8 cellular contexts compared by ENCODE assay signal in the genomic region with DNA sequence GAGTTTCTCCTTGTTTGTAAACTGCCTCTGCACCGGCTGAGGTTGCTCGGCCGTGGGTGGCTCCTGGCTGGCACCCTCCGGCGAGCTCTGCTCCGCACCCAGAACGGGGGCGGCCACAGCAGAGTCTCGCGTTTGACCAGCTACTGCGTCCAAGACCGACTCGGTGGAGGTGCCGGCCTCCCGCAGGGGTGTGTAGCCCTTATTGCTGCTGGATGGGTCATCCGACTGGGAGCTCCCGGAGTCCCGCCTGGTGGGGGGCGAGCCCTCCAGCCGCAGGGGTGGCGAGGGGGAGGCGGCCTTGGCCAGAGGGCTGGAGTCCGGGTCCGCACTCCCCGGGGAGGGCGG. TPM values are rescaled to one million over a fixed set of nuclear protein-coding genes. Genes with fewer than 3 reads are reported as not detected.
DNase-seq lines count a peak whose midpoint lies in the region; ATAC-seq and TF ChIP-seq lines count a peak whose summit lies in the region.

No MANE protein-coding gene starts in this region.

- no peak for TF ChIP-seq POLR2A in stomach (IDR thresholded peaks at IDR 0.05)

- intact Hi-C loops in left ventricle myocardium inferior (cut with micrococcal nuclease): no loop called here
- intact Hi-C loops in stomach (cut with DNase I; ENCODE audit: low total_unique reads): no loop called here

- TF ChIP-seq CTCF in left ventricle myocardium inferior (IDR thresholded peaks at IDR 0.05; ENCODE audit: borderline replicate concordance) (no peak), stomach (IDR thresholded peaks at IDR 0.05) (no peak), foreskin fibroblast (IDR thresholded peaks at IDR 0.05; ENCODE audit: low read depth, low read length) (no peak)

- H3K4me3 ChIP-seq in left ventricle myocardium inferior: peak overlapping the region; percentile 69
- peak overlapping the region; percentile 47 to 60 (median 52) for H3K4me3 ChIP-seq in stomach
- H3K4me3 ChIP-seq in foreskin fibroblast (ENCODE audit: low read depth in 1 of 2, low read length in 2 of 2): no peak overlapping the region
- no peak overlapping the region for H3K4me3 ChIP-seq in effector memory CD4-positive, alpha-beta T cell (ENCODE audit: insufficient read depth, low read depth, low read length, poor library complexity, severe bottlenecking)

- no peak overlapping the region for H3K27ac ChIP-seq in left ventricle myocardium inferior (replicated peaks)
- no peak overlapping the region for H3K27ac ChIP-seq in stomach
- H3K27ac ChIP-seq in effector memory CD4-positive, alpha-beta T cell (ENCODE audit: insufficient read depth, low read length, poor library complexity, severe bottlenecking): no peak overlapping the region

- H3K4me1 ChIP-seq in left ventricle myocardium inferior (peaks cover 18% of the 10 kb centered on the region), stomach (peaks cover 20 to 27% (median 24%) of the 10 kb centered on the region in 4 donors)
- peaks cover 3% of the 10 kb centered on the region for H3K4me1 ChIP-seq in effector memory CD4-positive, alpha-beta T cell (ENCODE audit: control insufficient read depth, insufficient read depth, low read length, poor library complexity, severe bottlenecking)

- no peaks in the 10 kb centered on the region for H3K9me3 ChIP-seq in left ventricle myocardium inferior (replicated peaks)
- H3K9me3 ChIP-seq in stomach: no peaks in the 10 kb centered on the region
- no peaks in the 10 kb centered on the region for H3K9me3 ChIP-seq in effector memory CD4-positive, alpha-beta T cell (ENCODE audit: control insufficient read depth, low read length)

- no peak for DNase-seq in left ventricle myocardium inferior
- no peak for DNase-seq in stomach
- no peak for DNase-seq in NCI-H2171 treated with DMSO at 0.1 percent for 48 hours (lab: John Stamatoyannopoulos, UW)
- no peak for DNase-seq in foreskin fibroblast
- DNase-seq in SIG-M5 (lab: John Stamatoyannopoulos, UW): no peak
- DNase-seq in effector memory CD4-positive, alpha-beta T cell: no peak

- ATAC-seq in GM19463 (IDR thresholded peaks at IDR 0.05; ENCODE audit: unreplicated experiment): peak; percentile 12
- peak; percentile 17 for ATAC-seq in HG03196 (IDR thresholded peaks at IDR 0.05; ENCODE audit: unreplicated experiment)

- WGBS in stomach, 5 donors: 5 to 19% (median 8%) methylated on average over 13 to 26 of the region's 26 CpGs

- H3K36me3 ChIP-seq in left ventricle myocardium inferior (no peaks in the 10 kb centered on the region), stomach (no peaks in the 10 kb centered on the region)
- no peaks in the 10 kb centered on the region for H3K36me3 ChIP-seq in effector memory CD4-positive, alpha-beta T cell (ENCODE audit: control insufficient read depth, insufficient read depth, low read length)

- TF ChIP-seq EP300 in stomach (IDR thresholded peaks at IDR 0.05): no peak

- H3K27me3 ChIP-seq in left ventricle myocardium inferior (ENCODE audit: low read depth) (peaks cover 92% of the 10 kb centered on the region), stomach (peaks cover 24 to 80% (median 53%) of the 10 kb centered on the region in 3 donors)
- peaks cover 21% of the 10 kb centered on the region for H3K27me3 ChIP-seq in effector memory CD4-positive, alpha-beta T cell (replicated peaks; ENCODE audit: control insufficient read depth, insufficient read depth, low read length, poor library complexity, severe bottlenecking)

RNA-seq across cellular contexts. Expression of gene TMEM200C, which starts 5.1 kb away (rescaled TPM):
- total RNA-seq in left ventricle myocardium inferior (0.96 TPM), stomach (under 1 TPM in 1 of 5 donors, not detected in 4; 0.37 TPM)
- under 1 TPM in 2 of 3 donors, not detected in 1; 0.03 to 0.12 TPM for polyA plus RNA-seq in stomach

Comparison
In these comparisons a context has a peak if more than half of its experiments do, and no peak if none do; other contexts are left out.
1. H3K4me3 ChIP-seq: peak in left ventricle myocardium inferior (single experiment) and stomach (4 of 4); none in foreskin fibroblast (0 of 2) and effector memory CD4-positive, alpha-beta T cell (single experiment).